ENCODE assay signal across 1 cellular context in the genomic region with DNA sequence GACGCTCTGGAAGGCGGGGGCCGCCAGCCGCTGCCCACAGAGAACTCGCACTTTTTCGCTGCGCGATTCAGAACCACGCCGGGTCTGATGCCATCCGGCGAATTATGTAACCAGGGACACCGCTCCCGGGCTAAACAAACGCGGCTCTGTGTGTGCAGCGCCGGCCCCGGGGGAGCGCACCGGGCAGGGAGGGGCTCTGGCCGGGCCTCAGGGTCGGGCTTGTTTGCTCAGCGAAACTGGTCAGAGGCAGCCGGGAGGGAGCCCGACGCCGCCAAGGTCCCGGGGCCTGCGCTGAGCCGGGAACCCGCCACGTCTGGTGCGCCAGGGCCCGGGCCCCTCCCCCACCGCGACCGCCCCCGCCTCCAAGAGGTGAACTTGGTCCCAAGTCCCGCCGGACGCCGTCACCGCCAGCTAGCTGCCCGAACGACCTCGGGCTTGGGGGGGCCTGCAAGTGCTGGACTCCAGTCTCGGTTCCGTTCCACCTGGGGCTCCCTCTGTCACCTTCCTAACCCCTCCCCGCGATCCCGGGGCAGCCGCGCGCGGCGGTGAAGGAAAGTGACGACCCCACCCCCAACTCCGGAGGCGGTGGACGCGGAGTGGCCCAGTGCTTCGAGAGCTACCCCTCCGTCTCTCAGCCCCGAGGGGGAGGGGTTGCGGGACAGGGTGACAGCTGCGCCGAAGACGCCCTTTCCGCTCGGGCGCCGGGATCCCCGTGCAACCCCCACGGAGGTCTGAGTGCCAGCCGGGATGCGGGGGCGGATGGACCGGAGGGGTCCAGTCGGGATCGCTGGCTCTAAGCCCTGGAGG.
A peak's percentile ranks its signal among the peaks of the same experiment; 100 is the strongest.
TF ChIP-seq lines count a peak whose summit lies in the region.

No MANE protein-coding gene starts in this region.

TF ChIP-seq in K562, 482 proteins besides CTCF, POLR2A, EP300 and RAD21 (continued from another document and continues in another):
- TF ChIP-seq RFX7 (CRISPR knock-in tag; IDR thresholded peaks at IDR 0.05) (no peak), ZNF212 (CRISPR knock-in tag; IDR thresholded peaks at IDR 0.05) (no peak), CBX5 (IDR thresholded peaks at IDR 0.05; ENCODE audit: borderline replicate concordance, low read depth) (no peak), TAF7 (tag; IDR thresholded peaks at IDR 0.05) (no peak), ZC3H11A (IDR thresholded peaks at IDR 0.05; ENCODE audit: low read depth, low read length) (no peak), HNRNPLL (IDR thresholded peaks at IDR 0.05; ENCODE audit: low read depth, low read length, poor library complexity, severe bottlenecking) (peak; percentile 45), TRIM28 (IDR thresholded peaks at IDR 0.05) (no peak), ZNF431 (CRISPR knock-in tag; IDR thresholded peaks at IDR 0.05) (peak; percentile 63), MED1 (CRISPR knock-in tag; IDR thresholded peaks at IDR 0.05; ENCODE audit: borderline replicate concordance) (no peak), E2F3 (CRISPR knock-in tag; IDR thresholded peaks at IDR 0.05) (no peak), ZNF668 (CRISPR knock-in tag; IDR thresholded peaks at IDR 0.05) (no peak), SMARCA4 (IDR thresholded peaks at IDR 0.05) (no peak), ZBTB8A (IDR thresholded peaks at IDR 0.05; ENCODE audit: partially characterized antibody) (no peak), NR2C2 (CRISPR knock-in tag; IDR thresholded peaks at IDR 0.05) (no peak; the same call in none of the 2 replicates), NR2C2 (tag; IDR thresholded peaks at IDR 0.05) (peak; percentile 49; the same call in 1 of the 2 replicates), LARP7 (IDR thresholded peaks at IDR 0.05) (no peak), HDAC2 (IDR thresholded peaks at IDR 0.05) (no peak; the same call in 1 of the 2 replicates), RBM17 (IDR thresholded peaks at IDR 0.05; ENCODE audit: borderline replicate concordance, low read depth, low read length) (no peak), KLF13 (tag; IDR thresholded peaks at IDR 0.05; ENCODE audit: borderline replicate concordance, low read depth) (no peak), HDAC1 (IDR thresholded peaks at IDR 0.05) (peak in 1 of 2 experiments; percentile 74; a peak in 2 of 4 replicates), CCAR2 (IDR thresholded peaks at IDR 0.05; ENCODE audit: low read depth, low read length) (no peak), ZNF232 (CRISPR knock-in tag; IDR thresholded peaks at IDR 0.05) (no peak), ZFP36 (IDR thresholded peaks at IDR 0.05; ENCODE audit: low read depth, low read length, partially characterized antibody) (no peak), DACH1 (IDR thresholded peaks at IDR 0.05; ENCODE audit: partially characterized antibody) (no peak), TEAD4 (IDR thresholded peaks at IDR 0.05; ENCODE audit: low read length) (no peak), TEAD4 (CRISPR knock-in tag; IDR thresholded peaks at IDR 0.05; ENCODE audit: borderline replicate concordance) (no peak), ZNF75A (CRISPR knock-in tag; IDR thresholded peaks at IDR 0.05) (no peak), CBFA2T2 (conservative IDR thresholded peaks at IDR 0.05) (no peak), ETV5 (CRISPR knock-in tag; IDR thresholded peaks at IDR 0.05; ENCODE audit: low read depth) (0 out of 2 replicates have a peak, but pooled peaks have one; percentile 41), GABPB1 (CRISPR knock-in tag; IDR thresholded peaks at IDR 0.05) (no peak; the same call in 1 of the 2 replicates), GABPA (tag; conservative IDR thresholded peaks at IDR 0.05; ENCODE audit: low read depth) (peak; percentile 34; the same call in 1 of the 2 replicates), MYC (IDR thresholded peaks at IDR 0.05; ENCODE audit: low read depth, low read length) (peak; percentile 7; the same call in 1 of the 2 replicates), MYC (CRISPR knock-in tag; IDR thresholded peaks at IDR 0.05; ENCODE audit: borderline replicate concordance, low read depth) (no peak)
- TF ChIP-seq, protein P1, sequence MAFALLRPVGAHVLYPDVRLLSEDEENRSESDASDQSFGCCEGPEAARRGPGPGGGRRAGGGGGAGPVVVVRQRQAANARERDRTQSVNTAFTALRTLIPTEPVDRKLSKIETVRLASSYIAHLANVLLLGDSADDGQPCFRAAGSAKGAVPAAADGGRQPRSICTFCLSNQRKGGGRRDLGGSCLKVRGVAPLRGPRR (CRISPR knock-in tag; IDR thresholded peaks at IDR 0.05) = no peak
- TF ChIP-seq, protein P2, sequence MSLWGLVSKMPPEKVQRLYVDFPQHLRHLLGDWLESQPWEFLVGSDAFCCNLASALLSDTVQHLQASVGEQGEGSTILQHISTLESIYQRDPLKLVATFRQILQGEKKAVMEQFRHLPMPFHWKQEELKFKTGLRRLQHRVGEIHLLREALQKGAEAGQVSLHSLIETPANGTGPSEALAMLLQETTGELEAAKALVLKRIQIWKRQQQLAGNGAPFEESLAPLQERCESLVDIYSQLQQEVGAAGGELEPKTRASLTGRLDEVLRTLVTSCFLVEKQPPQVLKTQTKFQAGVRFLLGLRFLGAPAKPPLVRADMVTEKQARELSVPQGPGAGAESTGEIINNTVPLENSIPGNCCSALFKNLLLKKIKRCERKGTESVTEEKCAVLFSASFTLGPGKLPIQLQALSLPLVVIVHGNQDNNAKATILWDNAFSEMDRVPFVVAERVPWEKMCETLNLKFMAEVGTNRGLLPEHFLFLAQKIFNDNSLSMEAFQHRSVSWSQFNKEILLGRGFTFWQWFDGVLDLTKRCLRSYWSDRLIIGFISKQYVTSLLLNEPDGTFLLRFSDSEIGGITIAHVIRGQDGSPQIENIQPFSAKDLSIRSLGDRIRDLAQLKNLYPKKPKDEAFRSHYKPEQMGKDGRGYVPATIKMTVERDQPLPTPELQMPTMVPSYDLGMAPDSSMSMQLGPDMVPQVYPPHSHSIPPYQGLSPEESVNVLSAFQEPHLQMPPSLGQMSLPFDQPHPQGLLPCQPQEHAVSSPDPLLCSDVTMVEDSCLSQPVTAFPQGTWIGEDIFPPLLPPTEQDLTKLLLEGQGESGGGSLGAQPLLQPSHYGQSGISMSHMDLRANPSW (CRISPR knock-in tag; IDR thresholded peaks at IDR 0.05) = no peak
- TF ChIP-seq, protein P3, sequence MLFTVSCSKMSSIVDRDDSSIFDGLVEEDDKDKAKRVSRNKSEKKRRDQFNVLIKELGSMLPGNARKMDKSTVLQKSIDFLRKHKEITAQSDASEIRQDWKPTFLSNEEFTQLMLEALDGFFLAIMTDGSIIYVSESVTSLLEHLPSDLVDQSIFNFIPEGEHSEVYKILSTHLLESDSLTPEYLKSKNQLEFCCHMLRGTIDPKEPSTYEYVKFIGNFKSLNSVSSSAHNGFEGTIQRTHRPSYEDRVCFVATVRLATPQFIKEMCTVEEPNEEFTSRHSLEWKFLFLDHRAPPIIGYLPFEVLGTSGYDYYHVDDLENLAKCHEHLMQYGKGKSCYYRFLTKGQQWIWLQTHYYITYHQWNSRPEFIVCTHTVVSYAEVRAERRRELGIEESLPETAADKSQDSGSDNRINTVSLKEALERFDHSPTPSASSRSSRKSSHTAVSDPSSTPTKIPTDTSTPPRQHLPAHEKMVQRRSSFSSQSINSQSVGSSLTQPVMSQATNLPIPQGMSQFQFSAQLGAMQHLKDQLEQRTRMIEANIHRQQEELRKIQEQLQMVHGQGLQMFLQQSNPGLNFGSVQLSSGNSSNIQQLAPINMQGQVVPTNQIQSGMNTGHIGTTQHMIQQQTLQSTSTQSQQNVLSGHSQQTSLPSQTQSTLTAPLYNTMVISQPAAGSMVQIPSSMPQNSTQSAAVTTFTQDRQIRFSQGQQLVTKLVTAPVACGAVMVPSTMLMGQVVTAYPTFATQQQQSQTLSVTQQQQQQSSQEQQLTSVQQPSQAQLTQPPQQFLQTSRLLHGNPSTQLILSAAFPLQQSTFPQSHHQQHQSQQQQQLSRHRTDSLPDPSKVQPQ (CRISPR knock-in tag; IDR thresholded peaks at IDR 0.05; ENCODE audit: borderline replicate concordance) = no peak
- TF ChIP-seq, protein P4, sequence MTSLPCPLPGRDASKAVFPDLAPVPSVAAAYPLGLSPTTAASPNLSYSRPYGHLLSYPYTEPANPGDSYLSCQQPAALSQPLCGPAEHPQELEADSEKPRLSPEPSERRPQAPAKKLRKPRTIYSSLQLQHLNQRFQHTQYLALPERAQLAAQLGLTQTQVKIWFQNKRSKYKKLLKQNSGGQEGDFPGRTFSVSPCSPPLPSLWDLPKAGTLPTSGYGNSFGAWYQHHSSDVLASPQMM (CRISPR knock-in tag; IDR thresholded peaks at IDR 0.05) = no peak
- TF ChIP-seq, protein P5, sequence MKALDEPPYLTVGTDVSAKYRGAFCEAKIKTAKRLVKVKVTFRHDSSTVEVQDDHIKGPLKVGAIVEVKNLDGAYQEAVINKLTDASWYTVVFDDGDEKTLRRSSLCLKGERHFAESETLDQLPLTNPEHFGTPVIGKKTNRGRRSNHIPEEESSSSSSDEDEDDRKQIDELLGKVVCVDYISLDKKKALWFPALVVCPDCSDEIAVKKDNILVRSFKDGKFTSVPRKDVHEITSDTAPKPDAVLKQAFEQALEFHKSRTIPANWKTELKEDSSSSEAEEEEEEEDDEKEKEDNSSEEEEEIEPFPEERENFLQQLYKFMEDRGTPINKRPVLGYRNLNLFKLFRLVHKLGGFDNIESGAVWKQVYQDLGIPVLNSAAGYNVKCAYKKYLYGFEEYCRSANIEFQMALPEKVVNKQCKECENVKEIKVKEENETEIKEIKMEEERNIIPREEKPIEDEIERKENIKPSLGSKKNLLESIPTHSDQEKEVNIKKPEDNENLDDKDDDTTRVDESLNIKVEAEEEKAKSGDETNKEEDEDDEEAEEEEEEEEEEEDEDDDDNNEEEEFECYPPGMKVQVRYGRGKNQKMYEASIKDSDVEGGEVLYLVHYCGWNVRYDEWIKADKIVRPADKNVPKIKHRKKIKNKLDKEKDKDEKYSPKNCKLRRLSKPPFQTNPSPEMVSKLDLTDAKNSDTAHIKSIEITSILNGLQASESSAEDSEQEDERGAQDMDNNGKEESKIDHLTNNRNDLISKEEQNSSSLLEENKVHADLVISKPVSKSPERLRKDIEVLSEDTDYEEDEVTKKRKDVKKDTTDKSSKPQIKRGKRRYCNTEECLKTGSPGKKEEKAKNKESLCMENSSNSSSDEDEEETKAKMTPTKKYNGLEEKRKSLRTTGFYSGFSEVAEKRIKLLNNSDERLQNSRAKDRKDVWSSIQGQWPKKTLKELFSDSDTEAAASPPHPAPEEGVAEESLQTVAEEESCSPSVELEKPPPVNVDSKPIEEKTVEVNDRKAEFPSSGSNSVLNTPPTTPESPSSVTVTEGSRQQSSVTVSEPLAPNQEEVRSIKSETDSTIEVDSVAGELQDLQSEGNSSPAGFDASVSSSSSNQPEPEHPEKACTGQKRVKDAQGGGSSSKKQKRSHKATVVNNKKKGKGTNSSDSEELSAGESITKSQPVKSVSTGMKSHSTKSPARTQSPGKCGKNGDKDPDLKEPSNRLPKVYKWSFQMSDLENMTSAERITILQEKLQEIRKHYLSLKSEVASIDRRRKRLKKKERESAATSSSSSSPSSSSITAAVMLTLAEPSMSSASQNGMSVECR (CRISPR knock-in tag; IDR thresholded peaks at IDR 0.05) = peak; percentile 81
- TF ChIP-seq, protein P6, sequence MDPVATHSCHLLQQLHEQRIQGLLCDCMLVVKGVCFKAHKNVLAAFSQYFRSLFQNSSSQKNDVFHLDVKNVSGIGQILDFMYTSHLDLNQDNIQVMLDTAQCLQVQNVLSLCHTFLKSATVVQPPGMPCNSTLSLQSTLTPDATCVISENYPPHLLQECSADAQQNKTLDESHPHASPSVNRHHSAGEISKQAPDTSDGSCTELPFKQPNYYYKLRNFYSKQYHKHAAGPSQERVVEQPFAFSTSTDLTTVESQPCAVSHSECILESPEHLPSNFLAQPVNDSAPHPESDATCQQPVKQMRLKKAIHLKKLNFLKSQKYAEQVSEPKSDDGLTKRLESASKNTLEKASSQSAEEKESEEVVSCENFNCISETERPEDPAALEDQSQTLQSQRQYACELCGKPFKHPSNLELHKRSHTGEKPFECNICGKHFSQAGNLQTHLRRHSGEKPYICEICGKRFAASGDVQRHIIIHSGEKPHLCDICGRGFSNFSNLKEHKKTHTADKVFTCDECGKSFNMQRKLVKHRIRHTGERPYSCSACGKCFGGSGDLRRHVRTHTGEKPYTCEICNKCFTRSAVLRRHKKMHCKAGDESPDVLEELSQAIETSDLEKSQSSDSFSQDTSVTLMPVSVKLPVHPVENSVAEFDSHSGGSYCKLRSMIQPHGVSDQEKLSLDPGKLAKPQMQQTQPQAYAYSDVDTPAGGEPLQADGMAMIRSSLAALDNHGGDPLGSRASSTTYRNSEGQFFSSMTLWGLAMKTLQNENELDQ (CRISPR knock-in tag; IDR thresholded peaks at IDR 0.05; ENCODE audit: borderline replicate concordance) = no peak
- TF ChIP-seq, protein P7, sequence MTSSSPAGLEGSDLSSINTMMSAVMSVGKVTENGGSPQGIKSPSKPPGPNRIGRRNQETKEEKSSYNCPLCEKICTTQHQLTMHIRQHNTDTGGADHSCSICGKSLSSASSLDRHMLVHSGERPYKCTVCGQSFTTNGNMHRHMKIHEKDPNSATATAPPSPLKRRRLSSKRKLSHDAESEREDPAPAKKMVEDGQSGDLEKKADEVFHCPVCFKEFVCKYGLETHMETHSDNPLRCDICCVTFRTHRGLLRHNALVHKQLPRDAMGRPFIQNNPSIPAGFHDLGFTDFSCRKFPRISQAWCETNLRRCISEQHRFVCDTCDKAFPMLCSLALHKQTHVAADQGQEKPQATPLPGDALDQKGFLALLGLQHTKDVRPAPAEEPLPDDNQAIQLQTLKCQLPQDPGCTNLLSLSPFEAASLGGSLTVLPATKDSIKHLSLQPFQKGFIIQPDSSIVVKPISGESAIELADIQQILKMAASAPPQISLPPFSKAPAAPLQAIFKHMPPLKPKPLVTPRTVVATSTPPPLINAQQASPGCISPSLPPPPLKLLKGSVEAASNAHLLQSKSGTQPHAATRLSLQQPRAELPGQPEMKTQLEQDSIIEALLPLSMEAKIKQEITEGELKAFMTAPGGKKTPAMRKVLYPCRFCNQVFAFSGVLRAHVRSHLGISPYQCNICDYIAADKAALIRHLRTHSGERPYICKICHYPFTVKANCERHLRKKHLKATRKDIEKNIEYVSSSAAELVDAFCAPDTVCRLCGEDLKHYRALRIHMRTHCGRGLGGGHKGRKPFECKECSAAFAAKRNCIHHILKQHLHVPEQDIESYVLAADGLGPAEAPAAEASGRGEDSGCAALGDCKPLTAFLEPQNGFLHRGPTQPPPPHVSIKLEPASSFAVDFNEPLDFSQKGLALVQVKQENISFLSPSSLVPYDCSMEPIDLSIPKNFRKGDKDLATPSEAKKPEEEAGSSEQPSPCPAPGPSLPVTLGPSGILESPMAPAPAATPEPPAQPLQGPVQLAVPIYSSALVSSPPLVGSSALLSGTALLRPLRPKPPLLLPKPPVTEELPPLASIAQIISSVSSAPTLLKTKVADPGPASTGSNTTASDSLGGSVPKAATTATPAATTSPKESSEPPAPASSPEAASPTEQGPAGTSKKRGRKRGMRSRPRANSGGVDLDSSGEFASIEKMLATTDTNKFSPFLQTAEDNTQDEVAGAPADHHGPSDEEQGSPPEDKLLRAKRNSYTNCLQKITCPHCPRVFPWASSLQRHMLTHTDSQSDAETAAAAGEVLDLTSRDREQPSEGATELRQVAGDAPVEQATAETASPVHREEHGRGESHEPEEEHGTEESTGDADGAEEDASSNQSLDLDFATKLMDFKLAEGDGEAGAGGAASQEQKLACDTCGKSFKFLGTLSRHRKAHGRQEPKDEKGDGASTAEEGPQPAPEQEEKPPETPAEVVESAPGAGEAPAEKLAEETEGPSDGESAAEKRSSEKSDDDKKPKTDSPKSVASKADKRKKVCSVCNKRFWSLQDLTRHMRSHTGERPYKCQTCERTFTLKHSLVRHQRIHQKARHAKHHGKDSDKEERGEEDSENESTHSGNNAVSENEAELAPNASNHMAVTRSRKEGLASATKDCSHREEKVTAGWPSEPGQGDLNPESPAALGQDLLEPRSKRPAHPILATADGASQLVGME (CRISPR knock-in tag; IDR thresholded peaks at IDR 0.05) = no peak
